ENCODE assay signal across 18 cellular contexts in the genomic region with DNA sequence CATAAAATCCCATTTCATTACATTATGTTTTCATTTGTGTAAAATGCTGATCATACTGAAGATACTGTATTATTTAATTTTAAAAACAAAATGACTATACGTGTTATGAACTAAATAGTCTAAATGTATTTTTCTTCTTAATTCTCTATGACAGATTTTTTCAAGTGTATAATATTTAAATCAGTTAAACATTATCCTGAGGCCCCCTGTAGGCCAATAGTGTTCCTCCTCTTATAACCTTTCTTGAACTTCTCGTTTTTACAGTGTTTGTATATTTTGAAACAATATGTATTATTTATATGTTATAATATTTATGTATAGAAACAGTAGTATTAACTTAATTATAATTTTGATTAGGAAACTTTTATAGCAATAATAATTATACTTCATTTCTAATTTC.
DNase-seq lines count a peak whose midpoint lies in the region; ATAC-seq, FAIRE-seq and TF ChIP-seq lines count a peak whose summit lies in the region.
"Had no signal": no experiment of that assay in that cellular context is flagged by ENCODE, and none has a peak within 500 bp of the region (broad histone marks: within the 10 kb centered on the region; RNA-seq: fewer than 3 reads in every experiment).

No MANE protein-coding gene starts in this region.

- H3F3A ChIP-seq in GM23248 (ENCODE audit: insufficient read depth), result no peaks in the 10 kb centered on the region

- H2AFZ ChIP-seq in GM23248, result no peak overlapping the region

- H4K20me1 ChIP-seq in GM23248 (ENCODE audit: insufficient read depth), result no peaks in the 10 kb centered on the region

- H3K27me3 Mint-ChIP-seq in chondrocyte (ENCODE audit: low read depth), result peaks cover 8% of the 10 kb centered on the region
- H3K27me3 Mint-ChIP-seq: CD4-positive, alpha-beta memory T cell had no signal

- no peaks in the 10 kb centered on the region for H3K4me1 Mint-ChIP-seq in chondrocyte (ENCODE audit: low read depth)
- H3K4me1 Mint-ChIP-seq: CD4-positive, alpha-beta memory T cell had no signal

- FAIRE-seq in RCC 7860 (lab: Jason Lieb, UNC), result no peak
- FAIRE-seq: K562 had no signal

- in situ Hi-C loops in GM23248 (cut with MboI), result no loop called here

- no peaks in the 10 kb centered on the region for H3K4me1 ChIP-seq in GM23248 (ENCODE audit: insufficient read depth)
- H3K4me1 ChIP-seq: HAP-1 had no signal

- H3K9me3 ChIP-seq in GM23248 (ENCODE audit: low read depth), result no peaks in the 10 kb centered on the region
- H3K9me3 ChIP-seq: HAP-1 had no signal

- H3K36me3 Mint-ChIP-seq in chondrocyte (ENCODE audit: low read depth), result no peaks in the 10 kb centered on the region
- H3K36me3 Mint-ChIP-seq: CD4-positive, alpha-beta memory T cell had no signal

- no peaks in the 10 kb centered on the region for H3K9me2 ChIP-seq in GM23248 (ENCODE audit: insufficient read depth)

- no peak overlapping the region for H3K4me3 ChIP-seq in retinal pigment epithelial cell (ENCODE audit: low read length)
- no peak overlapping the region for H3K4me3 ChIP-seq in GM23248
- H3K4me3 ChIP-seq: HAP-1, K562 had no signal

- TF ChIP-seq CTCF in C4-2B (conservative IDR thresholded peaks at IDR 0.05) (peak; percentile 38), LNCAP (IDR thresholded peaks at IDR 0.05) (peak; percentile 23; the same call in 1 of the 2 replicates), chondrocyte (IDR thresholded peaks at IDR 0.05) (peak; percentile 24), retinal pigment epithelial cell (conservative IDR thresholded peaks at IDR 0.05; ENCODE audit: low read depth, low read length) (peak; percentile 10)

- WGBS in GM23248 (ENCODE audit: low coverage in 1 of 2, low lambda C conversion rate in 2 of 2, missing lambda C conversion rate in 2 of 2), 2 experiments, result 24 to 27% methylated on average over 2 of the region's 2 CpGs

- H3K9ac ChIP-seq in GM23248, result no peak overlapping the region

- H3K4me2 ChIP-seq in GM23248 (ENCODE audit: unreplicated experiment), result no peak overlapping the region

- ATAC-seq in HG03139 (IDR thresholded peaks at IDR 0.05; ENCODE audit: unreplicated experiment), result no peak
- ATAC-seq: K562 had no signal

- H3K9me3 Mint-ChIP-seq in chondrocyte (ENCODE audit: low read depth), result peaks cover 3% of the 10 kb centered on the region
- H3K9me3 Mint-ChIP-seq: CD4-positive, alpha-beta memory T cell had no signal

- H3K27ac ChIP-seq in C4-2B (no peak overlapping the region), GM23248 (no peak overlapping the region)

- H3K36me3 ChIP-seq in GM23248 (ENCODE audit: low read depth), result no peaks in the 10 kb centered on the region
- H3K36me3 ChIP-seq: HAP-1 had no signal

- H3K27ac Mint-ChIP-seq in chondrocyte (ENCODE audit: unreplicated experiment), result no peak overlapping the region
- H3K27ac Mint-ChIP-seq: CD4-positive, alpha-beta memory T cell had no signal

- no peaks in the 10 kb centered on the region for H3K79me2 ChIP-seq in GM23248 (ENCODE audit: insufficient read depth)

- DNase-seq in chondrocyte (ENCODE audit: low spot score) (no peak), retinal pigment epithelial cell (ENCODE audit: low read depth) (no peak), RCC 7860 (ENCODE audit: low spot score) (no peak), GM23248 (no peak)
- DNase-seq: Calu3; CD4-positive, alpha-beta memory T cell; DMS53; NCI-H1048; NCI-H1436 treated with DMSO at 0.1 percent for 48 hours; NCI-H2029 treated with DMSO at 0.1 percent for 48 hours; NCI-H2171 treated with DMSO at 0.1 percent for 48 hours; NCI-H774; RPMI8226 had no signal

- no peak overlapping the region for H3K4me3 Mint-ChIP-seq in chondrocyte (ENCODE audit: unreplicated experiment)
- H3K4me3 Mint-ChIP-seq: CD4-positive, alpha-beta memory T cell had no signal

- H3K27me3 ChIP-seq in GM23248 (replicated peaks; ENCODE audit: insufficient read depth), result no peaks in the 10 kb centered on the region
